19 cellular contexts compared by ENCODE assay signal in genomic region chr2:110772383-110772755, GRCh38. TPM values are rescaled to one million over a fixed set of nuclear protein-coding genes. Genes with fewer than 3 reads are reported as not detected.
"Had no signal": no experiment of that assay in that cellular context is flagged by ENCODE, and none has a peak within 500 bp of the region (broad histone marks: within the 10 kb centered on the region; RNA-seq: fewer than 3 reads in every experiment).

No MANE protein-coding gene starts in this region.

- H3K27me3 ChIP-seq: adrenal gland, MG63 had no signal

- H3K4me3 ChIP-seq: adrenal gland, MG63 had no signal

- H3K36me3 ChIP-seq: adrenal gland, MG63 had no signal

- DNase-seq: activated CD4-positive, alpha-beta memory T cell treated with anti-CD3 and anti-CD28 coated beads for 36 hours; activated CD4-positive, alpha-beta T cell treated with anti-CD3 and anti-CD28 coated beads, Interleukin-2, amount 10 ng/mL, durations not matched to agents 7 days and 5 days; activated CD4-positive, CD25-positive, alpha-beta regulatory T cell; activated CD8-positive, alpha-beta memory T cell treated with anti-CD3 and anti-CD28 coated beads for 24 hours; activated naive CD4-positive, alpha-beta T cell treated with anti-CD3 and anti-CD28 coated beads, Interleukin-2, amount 50 U/mL, for 16 hours; activated naive CD8-positive, alpha-beta T cell treated with anti-CD3 and anti-CD28 coated beads, Interleukin-2, amount 10 ng/mL, durations not matched to agents 7 days and 5 days; activated T-cell treated with anti-CD3 and anti-CD28 coated beads for 4 hours; activated T-cell treated with anti-CD3 and anti-CD28 coated beads, Interleukin-2, amount 50 U/mL, for 48 hours; adrenal gland; aorta; central memory CD4-positive, alpha-beta T cell; MG63; NCI-H1105; NCI-H1436; NCI-H1694 treated with DMSO at 0.1 percent for 48 hours; SHP77 treated with DMSO at 0.1 percent for 48 hours had no signal

- H3K9me3 ChIP-seq: adrenal gland, MG63 had no signal

- H3K27ac ChIP-seq: adrenal gland had no signal

RNA-seq across cellular contexts. Expression of gene ACOXL, which starts 40.0 kb away (rescaled TPM):
- total RNA-seq: activated naive CD8-positive, alpha-beta T cell treated with anti-CD3 and anti-CD28 coated beads, Interleukin-2, amount 10 ng/mL, durations not matched to agents 7 days and 5 days; aorta; bronchial epithelial cell; chondrocyte; SK-MEL-5 had no signal
